In genomic region chr5:126499742-126500396, GRCh38 we compare ENCODE assay signal across 8 cellular contexts.
A peak's percentile ranks its signal among the peaks of the same experiment; 100 is the strongest.
DNase-seq lines count a peak whose midpoint lies in the region; ATAC-seq, FAIRE-seq and TF ChIP-seq lines count a peak whose summit lies in the region.

No MANE protein-coding gene starts in this region.

- H4K20me1 ChIP-seq in PC-3 (ENCODE audit: low read length): no peaks in the 10 kb centered on the region
- no peaks in the 10 kb centered on the region for H4K20me1 ChIP-seq in endothelial cell of umbilical vein (replicated peaks; ENCODE audit: control insufficient read depth, extremely low read depth, insufficient read depth, low read length)
- H4K20me1 ChIP-seq in smooth muscle cell (ENCODE audit: low read depth): no peaks in the 10 kb centered on the region

- H3K9me1 ChIP-seq in endothelial cell of umbilical vein (replicated peaks; ENCODE audit: control insufficient read depth, extremely low read depth, insufficient read depth, low read length): no peaks in the 10 kb centered on the region

- H3K36me3 ChIP-seq in A673 (ENCODE audit: insufficient read depth, low read length, poor library complexity, severe bottlenecking) (no peaks in the 10 kb centered on the region), PC-3 (ENCODE audit: low read depth, low read length) (no peaks in the 10 kb centered on the region), endothelial cell of umbilical vein (ENCODE audit: control insufficient read depth in 2 of 2, extremely low read depth in 1 of 2, insufficient read depth in 2 of 2, low read length in 2 of 2) (no peaks in the 10 kb centered on the region), smooth muscle cell (ENCODE audit: low read depth) (no peaks in the 10 kb centered on the region)

- FAIRE-seq in GM12891 (lab: Jason Lieb, UNC): peak; percentile 56
- peak; percentile 48 for FAIRE-seq in endothelial cell of umbilical vein (lab: Jason Lieb, UNC)

- no peak overlapping the region for H3K4me2 ChIP-seq in PC-3 (ENCODE audit: low read length)
- H3K4me2 ChIP-seq in endothelial cell of umbilical vein (ENCODE audit: insufficient read depth, low read length): no peak overlapping the region
- no peak overlapping the region for H3K4me2 ChIP-seq in smooth muscle cell

- intact Hi-C loops in A673 (cut with micrococcal nuclease; ENCODE audit: unreplicated experiment): no loop called here
- intact Hi-C loops in PC-3 (cut with micrococcal nuclease): loop anchor here (5.0 kb wide), 1 partner anchor 37 kb away; no protein-coding TSS in a partner anchor
- intact Hi-C loops in endothelial cell of umbilical vein (cut with micrococcal nuclease): loop anchor here (2.0 kb wide), 1 partner anchor 145 kb away; no protein-coding TSS in a partner anchor

- TF ChIP-seq POLR2A in GM12891 (IDR thresholded peaks at IDR 0.05; ENCODE audit: low read depth, low read length): no peak
- TF ChIP-seq POLR2A in endothelial cell of umbilical vein (IDR thresholded peaks at IDR 0.05; ENCODE audit: low read depth, low read length): no peak

- H3K9me3 ChIP-seq in A673 (ENCODE audit: low read depth, low read length, poor library complexity, severe bottlenecking): no peaks in the 10 kb centered on the region
- H3K9me3 ChIP-seq in PC-3 (ENCODE audit: low read length): no peaks in the 10 kb centered on the region
- no peaks in the 10 kb centered on the region for H3K9me3 ChIP-seq in endothelial cell of umbilical vein (replicated peaks; ENCODE audit: control insufficient read depth, insufficient read depth, low read length)
- no peaks in the 10 kb centered on the region for H3K9me3 ChIP-seq in smooth muscle cell (replicated peaks; ENCODE audit: low read depth)

- H3K27me3 ChIP-seq in A673 (replicated peaks; ENCODE audit: insufficient read depth, low read depth, low read length, poor library complexity): peaks cover 4% of the 10 kb centered on the region
- H3K27me3 ChIP-seq in PC-3 (ENCODE audit: low read length): no peaks in the 10 kb centered on the region
- H3K27me3 ChIP-seq in endothelial cell of umbilical vein (ENCODE audit: control insufficient read depth in 2 of 2, insufficient read depth in 2 of 2, low read length in 2 of 2): peaks cover 15 to 22% of the 10 kb centered on the region in 2 experiments
- no peaks in the 10 kb centered on the region for H3K27me3 ChIP-seq in smooth muscle cell (ENCODE audit: low read depth)

- peak; percentile 56 for DNase-seq in A673 (ENCODE audit: low spot score)
- DNase-seq in GM12891 (ENCODE audit: insufficient read length, low spot score): peak; percentile 15
- peak; percentile 36 for DNase-seq in PC-3
- DNase-seq in endothelial cell of umbilical vein (ENCODE audit: low read depth, low spot score): peak; percentile 32
- no peak for DNase-seq in smooth muscle cell (lab: John Stamatoyannopoulos, UW; ENCODE audit: unreplicated experiment)
- no peak for DNase-seq in stimulated activated CD8-positive, alpha-beta memory T cell treated with anti-CD3 and anti-CD28 coated beads, Interleukin-4, amount 100 ng/mL, for 48 hours
- no peak for DNase-seq in HK-2 (ENCODE audit: unreplicated experiment)

- POLR2A ChIA-PET in A673 (lab: Charles Lee; ENCODE audit: low non-redundant PET): no interaction called here
- POLR2A ChIA-PET in PC-3 (lab: Charles Lee; ENCODE audit: unreplicated experiment): no interaction called here
- POLR2A ChIA-PET in endothelial cell of umbilical vein (lab: Charles Lee): no interaction called here

- H3K27ac ChIP-seq in A673 (ENCODE audit: low read depth, low read length, poor library complexity, severe bottlenecking) (no peak overlapping the region), PC-3 (ENCODE audit: low read length) (no peak overlapping the region), endothelial cell of umbilical vein (ENCODE audit: insufficient read depth, low read depth, low read length) (no peak overlapping the region), smooth muscle cell (ENCODE audit: low read depth) (no peak overlapping the region)

- peak; percentile 64 for ATAC-seq in HG02938 (IDR thresholded peaks at IDR 0.05; ENCODE audit: unreplicated experiment)
- no peak for ATAC-seq in PC-3

- H3K9ac ChIP-seq in PC-3 (ENCODE audit: low read length) (no peak overlapping the region), endothelial cell of umbilical vein (replicated peaks; ENCODE audit: extremely low read depth, insufficient read depth, low read length) (no peak overlapping the region), smooth muscle cell (ENCODE audit: low read depth) (no peak overlapping the region)

- H3F3A ChIP-seq in PC-3 (ENCODE audit: low read length, unreplicated experiment): no peaks in the 10 kb centered on the region
- no peaks in the 10 kb centered on the region for H3F3A ChIP-seq in smooth muscle cell (ENCODE audit: low read depth)

- H2AFZ ChIP-seq in PC-3 (ENCODE audit: low read length) (no peak overlapping the region), endothelial cell of umbilical vein (ENCODE audit: low read depth, low read length) (no peak overlapping the region), smooth muscle cell (ENCODE audit: low read depth) (no peak overlapping the region)

- CTCF ChIA-PET in A673 (lab: Charles Lee) (interaction anchor here (1.3 to 1.5 kb wide), 2 partner anchors 10 to 150 kb away, joined by 3 to 6 read pairs; no protein-coding TSS in a partner anchor), PC-3 (lab: Charles Lee) (interaction anchor here (0.6 to 1.2 kb wide), 2 partner anchors 39 to 76 kb away, joined by 3 read pairs; partner anchors contain the start of gene GRAMD2B), endothelial cell of umbilical vein (lab: Charles Lee) (interaction anchor here (0.6 to 3.4 kb wide), 22 partner anchors 9 to 161 kb away, joined by 3 to 24 read pairs (median 6); partner anchors contain the start of gene GRAMD2B)

- dilution Hi-C loops in endothelial cell of umbilical vein (cut with MboI; ENCODE audit: extremely low pct_ligation_motif_present, low sequenced_read_pairs): no loop called here

- H3K4me1 ChIP-seq in A673 (ENCODE audit: insufficient read depth, low read length, poor library complexity, severe bottlenecking) (no peaks in the 10 kb centered on the region), PC-3 (ENCODE audit: insufficient read depth, low read length) (peaks cover 5% of the 10 kb centered on the region; the same call in 1 of the 2 replicates), endothelial cell of umbilical vein (ENCODE audit: control insufficient read depth, extremely low read depth, insufficient read depth, low read length) (peaks cover 4% of the 10 kb centered on the region), smooth muscle cell (ENCODE audit: low read depth) (no peaks in the 10 kb centered on the region)

- peak; percentile 71 for TF ChIP-seq CTCF in A673 (conservative IDR thresholded peaks at IDR 0.05; ENCODE audit: low read depth, low read length)
- TF ChIP-seq CTCF in PC-3 (conservative IDR thresholded peaks at IDR 0.05; ENCODE audit: low read depth, low read length): peak; percentile 59
- TF ChIP-seq CTCF in endothelial cell of umbilical vein (IDR thresholded peaks at IDR 0.05; ENCODE audit: extremely low read depth in 1 of 2, insufficient read depth in 1 of 2, low read depth in 1 of 2, low read length in 2 of 2): peak; percentile 41 to 57
- TF ChIP-seq CTCF in smooth muscle cell (IDR thresholded peaks at IDR 0.05; ENCODE audit: borderline replicate concordance, insufficient read depth, poor library complexity, severe bottlenecking): peak; percentile 44

- H3K9me2 ChIP-seq in PC-3 (replicated peaks; ENCODE audit: low read length): no peaks in the 10 kb centered on the region

- H3K79me2 ChIP-seq in PC-3 (ENCODE audit: low read length) (no peaks in the 10 kb centered on the region), endothelial cell of umbilical vein (ENCODE audit: control insufficient read depth, insufficient read depth, low read length) (no peaks in the 10 kb centered on the region), smooth muscle cell (ENCODE audit: low read depth) (no peaks in the 10 kb centered on the region)

- BruUV-seq in A673 (replicated peaks; lab: Mats Ljungman, UMichigan) (no TSS peak), PC-3 (replicated peaks; lab: Mats Ljungman, UMichigan) (no TSS peak), endothelial cell of umbilical vein (replicated peaks; lab: Mats Ljungman, UMichigan) (no TSS peak)

- no peak overlapping the region for H3K4me3 ChIP-seq in A673 (ENCODE audit: low read depth, low read length, poor library complexity, severe bottlenecking)
- H3K4me3 ChIP-seq in PC-3 (ENCODE audit: low read length): no peak overlapping the region
- no peak overlapping the region for H3K4me3 ChIP-seq in endothelial cell of umbilical vein (replicated peaks in 1 of 3; ENCODE audit: insufficient read depth in 1 of 3, low read depth in 1 of 3, low read length in 3 of 3)
- H3K4me3 ChIP-seq in smooth muscle cell: no peak overlapping the region

- WGBS in smooth muscle cell (ENCODE audit: low lambda C conversion rate): 86% methylated on average over 4 of the region's 4 CpGs

TF ChIP-seq in GM12891, 5 proteins besides CTCF, POLR2A, EP300 and RAD21:
- TF ChIP-seq SPI1 (IDR thresholded peaks at IDR 0.05; ENCODE audit: low read depth, low read length): no peak
- no peak for TF ChIP-seq PAX5 (IDR thresholded peaks at IDR 0.05; ENCODE audit: insufficient read depth, low read length, severe bottlenecking)
- TF ChIP-seq POLR2AphosphoS5 (IDR thresholded peaks at IDR 0.05; ENCODE audit: low read depth, low read length): no peak
- no peak for TF ChIP-seq TAF1 (IDR thresholded peaks at IDR 0.05; ENCODE audit: low read depth, low read length)
- TF ChIP-seq POU2F2 (IDR thresholded peaks at IDR 0.05; ENCODE audit: low read depth, low read length): no peak
TF ChIP-seq in GM12891: peak in this region for 0.

TF ChIP-seq in endothelial cell of umbilical vein, 7 proteins besides CTCF, POLR2A, EP300 and RAD21:
- TF ChIP-seq, protein P1, sequence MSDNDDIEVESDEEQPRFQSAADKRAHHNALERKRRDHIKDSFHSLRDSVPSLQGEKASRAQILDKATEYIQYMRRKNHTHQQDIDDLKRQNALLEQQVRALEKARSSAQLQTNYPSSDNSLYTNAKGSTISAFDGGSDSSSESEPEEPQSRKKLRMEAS (IDR thresholded peaks at IDR 0.05; ENCODE audit: insufficient read depth, insufficient read length): no peak
- TF ChIP-seq EZH2 (IDR thresholded peaks at IDR 0.05; ENCODE audit: borderline replicate concordance, low read depth, low read length, severe bottlenecking): no peak
- no peak for TF ChIP-seq JUN (IDR thresholded peaks at IDR 0.05; ENCODE audit: borderline replicate concordance, insufficient read depth, insufficient read length, low read depth)
- TF ChIP-seq FOS (IDR thresholded peaks at IDR 0.05; ENCODE audit: borderline replicate concordance, insufficient read depth, low read length): no peak
- no peak for TF ChIP-seq MYC (IDR thresholded peaks at IDR 0.05; ENCODE audit: low read depth, low read length)
- no peak for TF ChIP-seq GATA2 (IDR thresholded peaks at IDR 0.05; ENCODE audit: insufficient read depth, insufficient read length, low read depth, low read length)

Comparison
In these comparisons a context has a peak if more than half of its experiments do, and no peak if none do; other contexts are left out.
1. DNase-seq: peak in A673 (single experiment), GM12891 (single experiment), PC-3 (single experiment) and endothelial cell of umbilical vein (single experiment); none in smooth muscle cell (single experiment), stimulated activated CD8-positive, alpha-beta memory T cell treated with anti-CD3 and anti-CD28 coated beads, Interleukin-4, amount 100 ng/mL, for 48 hours (single experiment) and HK-2 (single experiment).
2. Peak in every context shown above with its lines, with median percentiles within 50 percentile points of each other: CTCF ChIP-seq.